In genomic region chr20:14064333-14064732, GRCh38 we compare ENCODE assay signal across 28 cellular contexts.
"Had no signal": no experiment of that assay in that cellular context is flagged by ENCODE, and none has a peak within 500 bp of the region (broad histone marks: within the 10 kb centered on the region; RNA-seq: fewer than 3 reads in every experiment).

No MANE protein-coding gene starts in this region.

- H3K27me3 ChIP-seq: heart left ventricle, right atrium auricular region, spleen, testis, thyroid gland, upper lobe of right lung had no signal

- FAIRE-seq: keratinocyte, urothelium cell line had no signal

- H3K4me1 ChIP-seq: heart left ventricle, left ventricle myocardium inferior, parathyroid adenoma, right atrium auricular region, spleen, testis, thyroid gland, upper lobe of right lung had no signal

- ATAC-seq: heart left ventricle; left colon; naive thymus-derived CD4-positive, alpha-beta T cell; natural killer cell treated with Interleukin-12 subunit alpha and Interleukin-12 subunit beta and Interleukin-15 and Interleukin-18, amount 100 ng/mL, for 72 hours; sciatic nerve; stimulated activated memory B cell treated with anti-CD40 and anti-IgM and Interleukin-4, amounts not matched to agents 10 μg/mL and 1 μg/mL and 100 μg/mL, for 72 hours; stimulated activated naive CD8-positive, alpha-beta T cell treated with anti-CD3 and anti-CD28 coated beads, Interleukin-15, amount 100 ng/mL, for 72 hours; upper lobe of right lung had no signal

- H2AFZ ChIP-seq: parathyroid adenoma had no signal

- DNase-seq: glutamatergic neuron; heart left ventricle; kidney glomerular epithelial cell; left colon; left ventricle myocardium inferior; mesendoderm; naive thymus-derived CD4-positive, alpha-beta T cell; nucleus accumbens; spleen; stimulated activated CD4-positive, alpha-beta T cell treated with anti-CD3 and anti-CD28 coated beads, Interleukin-2, amount 100 ng/mL, for 48 hours; stimulated activated CD4-positive, alpha-beta T cell treated with anti-CD3 and anti-CD28 coated beads, Interleukin-4, amount 100 ng/mL, for 4 hours; stimulated activated CD8-positive, alpha-beta memory T cell treated with anti-CD3 and anti-CD28 coated beads, Interleukin-4, amount 100 ng/mL, for 48 hours; stimulated activated naive CD4-positive, alpha-beta T cell treated with Interleukin-2 at 50 U/mL for 16 hours; stimulated activated naive CD8-positive, alpha-beta T cell treated with anti-CD3 and anti-CD28 coated beads, Interleukin-15, amount 100 ng/mL, for 72 hours; substantia nigra; testis; thyroid gland; trophoblast cell; upper lobe of right lung had no signal

- H3K9ac ChIP-seq: parathyroid adenoma had no signal

- H3K27ac ChIP-seq: heart left ventricle, left ventricle myocardium inferior, parathyroid adenoma, right atrium auricular region, skin epidermis, spleen, testis, thyroid gland, upper lobe of right lung had no signal

- H3K4me3 ChIP-seq: heart left ventricle, left ventricle myocardium inferior, lung, right atrium auricular region, skin epidermis, spleen, testis, thyroid gland, upper lobe of right lung had no signal

- H3K79me2 ChIP-seq: parathyroid adenoma had no signal

- H3K36me3 ChIP-seq: heart left ventricle, left ventricle myocardium inferior, right atrium auricular region, spleen, thyroid gland, upper lobe of right lung had no signal

- H3K9me3 ChIP-seq: heart left ventricle, left ventricle myocardium inferior, right atrium auricular region, spleen, testis, thyroid gland, upper lobe of right lung had no signal
